21 cellular contexts compared by ENCODE assay signal in the genomic region with DNA sequence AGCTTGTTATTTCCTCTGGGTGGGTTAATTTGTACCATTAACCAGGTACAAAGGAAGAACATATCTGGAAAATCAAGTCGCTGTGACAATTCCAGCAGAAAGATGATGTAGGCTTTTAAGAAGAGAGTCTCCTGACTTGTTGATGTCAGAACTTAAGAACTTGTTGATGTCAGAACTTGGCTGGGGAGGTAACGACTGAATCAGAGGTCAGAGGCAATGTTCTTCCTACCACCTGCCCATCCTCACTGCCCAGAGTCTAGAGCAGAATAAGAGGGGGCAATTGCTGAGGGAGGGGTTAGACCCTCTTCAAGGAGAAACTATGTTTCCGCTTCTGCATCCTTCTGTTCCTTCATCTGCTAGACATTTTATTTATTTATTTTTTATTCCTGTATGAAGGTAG. TPM values are rescaled to one million over a fixed set of nuclear protein-coding genes. Genes with fewer than 3 reads are reported as not detected.
DNase-seq lines count a peak whose midpoint lies in the region; ATAC-seq and TF ChIP-seq lines count a peak whose summit lies in the region.
"Had no signal": no experiment of that assay in that cellular context is flagged by ENCODE, and none has a peak within 500 bp of the region (broad histone marks: within the 10 kb centered on the region; RNA-seq: fewer than 3 reads in every experiment).

No MANE protein-coding gene starts in this region.

- in situ Hi-C loops in gastrocnemius medialis (cut with MboI; ENCODE audit: low sequenced_read_pairs in 4 of 4): loop anchor here in 1 of 4 donors (10.0 kb wide), 1 partner anchor 55 kb away; no protein-coding TSS in a partner anchor

- TF ChIP-seq CTCF in choroid plexus epithelial cell (conservative IDR thresholded peaks at IDR 0.05; ENCODE audit: low read depth, low read length) (no peak), fibroblast of mammary gland (conservative IDR thresholded peaks at IDR 0.05; ENCODE audit: control insufficient read depth, insufficient read depth, low read depth, low read length) (no peak), gastrocnemius medialis (IDR thresholded peaks at IDR 0.05 in 4 of 5, conservative IDR thresholded peaks at IDR 0.05 in 1 of 5) (no peak)

- TF ChIP-seq POLR2A in gastrocnemius medialis (IDR thresholded peaks at IDR 0.05): no peak

- H3K4me1 ChIP-seq in gastrocnemius medialis: peaks cover 54 to 77% of the 10 kb centered on the region in 2 donors
- H3K4me1 ChIP-seq: BE2C, BLaER1 had no signal

- no peak overlapping the region for H3K4me3 ChIP-seq in choroid plexus epithelial cell (ENCODE audit: low read depth, low read length)
- no peak overlapping the region for H3K4me3 ChIP-seq in fibroblast of mammary gland (ENCODE audit: control insufficient read depth, low read depth, low read length)
- H3K4me3 ChIP-seq in gastrocnemius medialis: no peak overlapping the region
- H3K4me3 ChIP-seq: BLaER1 had no signal

- peak; percentile 9 for ATAC-seq in left ventricle myocardium superior
- no peak for ATAC-seq in Right ventricle myocardium superior (ENCODE audit: poor library complexity)
- peak in 1 of 2 donors; percentile 33 for ATAC-seq in gastrocnemius medialis
- ATAC-seq in GM21381 (IDR thresholded peaks at IDR 0.05; ENCODE audit: unreplicated experiment): no peak

- H3K9me3 ChIP-seq in gastrocnemius medialis: no peaks in the 10 kb centered on the region
- H3K9me3 ChIP-seq: BE2C, BLaER1 had no signal

- H3K36me3 ChIP-seq in gastrocnemius medialis: peaks cover 0 to 23% of the 10 kb centered on the region in 2 donors
- H3K36me3 ChIP-seq: BE2C, BLaER1 had no signal

- DNase-seq in left ventricle myocardium superior (no peak), Right ventricle myocardium superior (no peak), choroid plexus epithelial cell (ENCODE audit: low read depth) (peak; percentile 13), fibroblast of mammary gland (ENCODE audit: low read depth) (peak; percentile 4), gastrocnemius medialis (no peak), SIG-M5 (lab: John Stamatoyannopoulos, UW) (no peak), DMS53 (lab: John Stamatoyannopoulos, UW) (no peak)
- DNase-seq: 8988T; ACHN; BE2C; C1 segment of cervical spinal cord; CD4-positive, alpha-beta memory T cell; CD4-positive, CD25-positive, alpha-beta regulatory T cell; CD8-positive, alpha-beta memory T cell; COR-L47; DMS 273 treated with DMSO at 0.1 percent for 48 hours; DMS153; DMS79 treated with DMSO at 0.1 percent for 48 hours; GF-D8 had no signal

- intact Hi-C loops in left ventricle myocardium superior (cut with micrococcal nuclease): no loop called here
- intact Hi-C loops in Right ventricle myocardium superior (cut with DNase I): no loop called here
- intact Hi-C loops in gastrocnemius medialis (cut with DNase I; ENCODE audit: low total_unique reads): loop anchor here (5.0 kb wide), 1 partner anchor 118 kb away; no protein-coding TSS in a partner anchor

- H3K27ac ChIP-seq in gastrocnemius medialis: peak overlapping the region; percentile 48 to 68 (median 60)
- H3K27ac ChIP-seq: BLaER1 had no signal

- H3K27me3 ChIP-seq in gastrocnemius medialis: no peaks in the 10 kb centered on the region
- H3K27me3 ChIP-seq: BE2C, BLaER1 had no signal

RNA-seq across cellular contexts. Expression of gene MLIP, which starts 18.9 kb away (rescaled TPM):
- total RNA-seq in left ventricle myocardium superior: 436 TPM
- 403 TPM for total RNA-seq in Right ventricle myocardium superior
- 100 to 1,000 TPM; 130 to 200 (median 160) TPM for total RNA-seq in gastrocnemius medialis
- total RNA-seq: CD4-positive, alpha-beta memory T cell; CD4-positive, CD25-positive, alpha-beta regulatory T cell; CD8-positive, alpha-beta memory T cell had no signal

Comparison
In these comparisons a context has a peak if more than half of its experiments do, and no peak if none do; other contexts are left out.
1. DNase-seq: peak in choroid plexus epithelial cell (single experiment) and fibroblast of mammary gland (single experiment); none in left ventricle myocardium superior (single experiment), Right ventricle myocardium superior (single experiment), gastrocnemius medialis (0 of 2), SIG-M5 (single experiment) and DMS53 (single experiment).